1 cellular context compared by ENCODE assay signal in the genomic region with DNA sequence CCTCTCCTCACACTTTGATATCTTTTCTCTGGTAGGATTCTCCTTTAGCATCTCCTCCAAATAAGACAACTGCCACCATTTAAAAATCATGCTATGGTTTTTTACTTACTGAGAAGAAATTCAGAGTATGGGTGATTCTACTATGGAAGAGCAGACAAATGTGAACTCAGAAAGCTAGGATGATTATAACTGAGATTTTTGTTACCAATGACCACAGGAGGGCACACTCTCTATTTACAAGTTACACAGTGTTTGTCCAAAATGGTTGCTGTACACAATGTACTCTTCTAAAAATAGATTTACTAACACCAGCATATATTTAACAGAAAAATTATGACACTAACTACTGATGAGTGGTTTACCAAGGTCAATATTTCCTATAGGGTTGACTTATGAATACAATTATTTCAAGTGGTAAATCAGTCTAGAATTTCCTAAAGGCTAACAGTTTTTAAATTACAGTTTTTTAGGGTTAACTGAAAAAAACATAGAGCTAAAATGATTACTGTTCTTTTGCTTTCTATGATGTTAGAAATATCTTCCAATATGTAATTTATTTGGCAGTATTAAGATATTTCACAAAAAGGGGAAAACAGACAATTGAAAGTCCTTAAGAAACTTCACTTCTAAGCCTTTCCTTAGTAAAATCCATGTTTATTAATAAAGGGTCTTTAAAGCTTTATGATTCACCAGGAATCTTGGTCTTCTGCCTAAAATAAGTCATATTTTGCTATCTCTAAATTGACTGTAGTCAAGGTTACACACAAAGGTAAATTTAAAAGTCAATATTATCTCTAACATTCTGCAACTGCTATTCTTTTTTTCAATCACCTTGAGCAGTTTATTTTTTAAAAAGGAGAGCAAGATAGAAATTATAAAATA.
TF ChIP-seq lines count a peak whose summit lies in the region.

No MANE protein-coding gene starts in this region.

TF ChIP-seq in K562, 482 proteins besides CTCF, POLR2A, EP300 and RAD21 (continued from another document):
- TF ChIP-seq, protein P1, sequence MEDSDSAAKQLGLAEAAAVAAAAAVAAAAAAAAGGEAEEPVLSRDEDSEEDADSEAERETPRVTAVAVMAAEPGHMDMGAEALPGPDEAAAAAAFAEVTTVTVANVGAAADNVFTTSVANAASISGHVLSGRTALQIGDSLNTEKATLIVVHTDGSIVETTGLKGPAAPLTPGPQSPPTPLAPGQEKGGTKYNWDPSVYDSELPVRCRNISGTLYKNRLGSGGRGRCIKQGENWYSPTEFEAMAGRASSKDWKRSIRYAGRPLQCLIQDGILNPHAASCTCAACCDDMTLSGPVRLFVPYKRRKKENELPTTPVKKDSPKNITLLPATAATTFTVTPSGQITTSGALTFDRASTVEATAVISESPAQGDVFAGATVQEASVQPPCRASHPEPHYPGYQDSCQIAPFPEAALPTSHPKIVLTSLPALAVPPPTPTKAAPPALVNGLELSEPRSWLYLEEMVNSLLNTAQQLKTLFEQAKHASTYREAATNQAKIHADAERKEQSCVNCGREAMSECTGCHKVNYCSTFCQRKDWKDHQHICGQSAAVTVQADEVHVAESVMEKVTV (CRISPR knock-in tag; IDR thresholded peaks at IDR 0.05) = peak; percentile 40; the same call in 1 of the 2 replicates
- TF ChIP-seq CTBP1 (IDR thresholded peaks at IDR 0.05; ENCODE audit: borderline replicate concordance) (no peak), JUND (IDR thresholded peaks at IDR 0.05; ENCODE audit: borderline replicate concordance, low read depth, low read length) (no peak), JUND (tag; IDR thresholded peaks at IDR 0.05; ENCODE audit: borderline replicate concordance, low read depth, low read length) (peak; percentile 33; the same call in 1 of the 3 replicates), RFX1 (IDR thresholded peaks at IDR 0.05) (peak; percentile 42; the same call in 1 of the 2 replicates), SMC3 (conservative IDR thresholded peaks at IDR 0.05; ENCODE audit: insufficient read depth, low read depth, low read length) (peak; percentile 45), ZNF124 (CRISPR knock-in tag; IDR thresholded peaks at IDR 0.05) (no peak), MEF2A (IDR thresholded peaks at IDR 0.05; ENCODE audit: control insufficient read depth, low read depth, low read length) (peak; percentile 94)
- TF ChIP-seq, protein P2, sequence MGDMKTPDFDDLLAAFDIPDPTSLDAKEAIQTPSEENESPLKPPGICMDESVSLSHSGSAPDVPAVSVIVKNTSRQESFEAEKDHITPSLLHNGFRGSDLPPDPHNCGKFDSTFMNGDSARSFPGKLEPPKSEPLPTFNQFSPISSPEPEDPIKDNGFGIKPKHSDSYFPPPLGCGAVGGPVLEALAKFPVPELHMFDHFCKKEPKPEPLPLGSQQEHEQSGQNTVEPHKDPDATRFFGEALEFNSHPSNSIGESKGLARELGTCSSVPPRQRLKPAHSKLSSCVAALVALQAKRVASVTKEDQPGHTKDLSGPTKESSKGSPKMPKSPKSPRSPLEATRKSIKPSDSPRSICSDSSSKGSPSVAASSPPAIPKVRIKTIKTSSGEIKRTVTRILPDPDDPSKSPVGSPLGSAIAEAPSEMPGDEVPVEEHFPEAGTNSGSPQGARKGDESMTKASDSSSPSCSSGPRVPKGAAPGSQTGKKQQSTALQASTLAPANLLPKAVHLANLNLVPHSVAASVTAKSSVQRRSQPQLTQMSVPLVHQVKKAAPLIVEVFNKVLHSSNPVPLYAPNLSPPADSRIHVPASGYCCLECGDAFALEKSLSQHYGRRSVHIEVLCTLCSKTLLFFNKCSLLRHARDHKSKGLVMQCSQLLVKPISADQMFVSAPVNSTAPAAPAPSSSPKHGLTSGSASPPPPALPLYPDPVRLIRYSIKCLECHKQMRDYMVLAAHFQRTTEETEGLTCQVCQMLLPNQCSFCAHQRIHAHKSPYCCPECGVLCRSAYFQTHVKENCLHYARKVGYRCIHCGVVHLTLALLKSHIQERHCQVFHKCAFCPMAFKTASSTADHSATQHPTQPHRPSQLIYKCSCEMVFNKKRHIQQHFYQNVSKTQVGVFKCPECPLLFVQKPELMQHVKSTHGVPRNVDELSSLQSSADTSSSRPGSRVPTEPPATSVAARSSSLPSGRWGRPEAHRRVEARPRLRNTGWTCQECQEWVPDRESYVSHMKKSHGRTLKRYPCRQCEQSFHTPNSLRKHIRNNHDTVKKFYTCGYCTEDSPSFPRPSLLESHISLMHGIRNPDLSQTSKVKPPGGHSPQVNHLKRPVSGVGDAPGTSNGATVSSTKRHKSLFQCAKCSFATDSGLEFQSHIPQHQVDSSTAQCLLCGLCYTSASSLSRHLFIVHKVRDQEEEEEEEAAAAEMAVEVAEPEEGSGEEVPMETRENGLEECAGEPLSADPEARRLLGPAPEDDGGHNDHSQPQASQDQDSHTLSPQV (IDR thresholded peaks at IDR 0.05) = peak; percentile 29; the same call in 1 of the 2 replicates
- TF ChIP-seq, protein P3, sequence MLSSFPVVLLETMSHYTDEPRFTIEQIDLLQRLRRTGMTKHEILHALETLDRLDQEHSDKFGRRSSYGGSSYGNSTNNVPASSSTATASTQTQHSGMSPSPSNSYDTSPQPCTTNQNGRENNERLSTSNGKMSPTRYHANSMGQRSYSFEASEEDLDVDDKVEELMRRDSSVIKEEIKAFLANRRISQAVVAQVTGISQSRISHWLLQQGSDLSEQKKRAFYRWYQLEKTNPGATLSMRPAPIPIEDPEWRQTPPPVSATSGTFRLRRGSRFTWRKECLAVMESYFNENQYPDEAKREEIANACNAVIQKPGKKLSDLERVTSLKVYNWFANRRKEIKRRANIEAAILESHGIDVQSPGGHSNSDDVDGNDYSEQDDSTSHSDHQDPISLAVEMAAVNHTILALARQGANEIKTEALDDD (IDR thresholded peaks at IDR 0.05) = 0 out of 2 replicates have a peak, but pooled peaks have one; percentile 14
- TF ChIP-seq, protein P4, sequence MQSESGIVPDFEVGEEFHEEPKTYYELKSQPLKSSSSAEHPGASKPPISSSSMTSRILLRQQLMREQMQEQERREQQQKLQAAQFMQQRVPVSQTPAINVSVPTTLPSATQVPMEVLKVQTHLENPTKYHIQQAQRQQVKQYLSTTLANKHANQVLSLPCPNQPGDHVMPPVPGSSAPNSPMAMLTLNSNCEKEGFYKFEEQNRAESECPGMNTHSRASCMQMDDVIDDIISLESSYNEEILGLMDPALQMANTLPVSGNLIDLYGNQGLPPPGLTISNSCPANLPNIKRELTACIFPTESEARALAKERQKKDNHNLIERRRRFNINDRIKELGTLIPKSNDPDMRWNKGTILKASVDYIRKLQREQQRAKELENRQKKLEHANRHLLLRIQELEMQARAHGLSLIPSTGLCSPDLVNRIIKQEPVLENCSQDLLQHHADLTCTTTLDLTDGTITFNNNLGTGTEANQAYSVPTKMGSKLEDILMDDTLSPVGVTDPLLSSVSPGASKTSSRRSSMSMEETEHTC (IDR thresholded peaks at IDR 0.05) = no peak
